In genomic region chr5:10885026-10885425, GRCh38 we compare ENCODE assay signal across 1 cellular context.
TF ChIP-seq lines count a peak whose summit lies in the region.

No MANE protein-coding gene starts in this region.

TF ChIP-seq in IMR-90, 13 proteins besides CTCF, POLR2A, EP300 and RAD21 (continued from another document):
- TF ChIP-seq, protein P1, sequence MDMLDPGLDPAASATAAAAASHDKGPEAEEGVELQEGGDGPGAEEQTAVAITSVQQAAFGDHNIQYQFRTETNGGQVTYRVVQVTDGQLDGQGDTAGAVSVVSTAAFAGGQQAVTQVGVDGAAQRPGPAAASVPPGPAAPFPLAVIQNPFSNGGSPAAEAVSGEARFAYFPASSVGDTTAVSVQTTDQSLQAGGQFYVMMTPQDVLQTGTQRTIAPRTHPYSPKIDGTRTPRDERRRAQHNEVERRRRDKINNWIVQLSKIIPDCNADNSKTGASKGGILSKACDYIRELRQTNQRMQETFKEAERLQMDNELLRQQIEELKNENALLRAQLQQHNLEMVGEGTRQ (IDR thresholded peaks at IDR 0.05; ENCODE audit: low read depth, low read length) = no peak
- TF ChIP-seq ELK1 (IDR thresholded peaks at IDR 0.05; ENCODE audit: borderline replicate concordance, low read depth, low read length) = no peak
- TF ChIP-seq CHD1 (IDR thresholded peaks at IDR 0.05; ENCODE audit: low read depth, low read length) = no peak
